ENCODE assay signal across 3 cellular contexts in the genomic region with DNA sequence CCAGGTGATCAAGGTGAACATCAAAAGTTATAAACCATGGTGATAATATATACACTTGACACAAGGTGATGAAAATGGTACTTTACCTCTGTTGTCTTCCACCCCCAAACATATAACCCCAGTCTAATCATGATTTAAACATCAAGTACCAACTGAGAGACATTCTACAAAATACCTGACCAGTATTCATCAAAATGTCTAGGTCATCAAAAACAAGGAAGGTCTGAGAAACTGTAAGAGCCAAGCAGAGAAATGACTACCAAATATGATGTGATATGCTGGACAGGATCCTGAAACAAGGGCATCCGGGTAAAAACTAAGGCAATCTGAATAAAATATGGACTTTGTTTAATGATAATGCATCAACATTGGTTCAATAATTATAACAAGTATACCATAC.
A peak's percentile ranks its signal among the peaks of the same experiment; 100 is the strongest.
TF ChIP-seq lines count a peak whose summit lies in the region.

No MANE protein-coding gene starts in this region.

TF ChIP-seq in HepG2, 621 proteins besides CTCF, POLR2A, EP300 and RAD21:
- TF ChIP-seq, protein P1, sequence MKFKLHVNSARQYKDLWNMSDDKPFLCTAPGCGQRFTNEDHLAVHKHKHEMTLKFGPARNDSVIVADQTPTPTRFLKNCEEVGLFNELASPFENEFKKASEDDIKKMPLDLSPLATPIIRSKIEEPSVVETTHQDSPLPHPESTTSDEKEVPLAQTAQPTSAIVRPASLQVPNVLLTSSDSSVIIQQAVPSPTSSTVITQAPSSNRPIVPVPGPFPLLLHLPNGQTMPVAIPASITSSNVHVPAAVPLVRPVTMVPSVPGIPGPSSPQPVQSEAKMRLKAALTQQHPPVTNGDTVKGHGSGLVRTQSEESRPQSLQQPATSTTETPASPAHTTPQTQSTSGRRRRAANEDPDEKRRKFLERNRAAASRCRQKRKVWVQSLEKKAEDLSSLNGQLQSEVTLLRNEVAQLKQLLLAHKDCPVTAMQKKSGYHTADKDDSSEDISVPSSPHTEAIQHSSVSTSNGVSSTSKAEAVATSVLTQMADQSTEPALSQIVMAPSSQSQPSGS (CRISPR knock-in tag; IDR thresholded peaks at IDR 0.05), result no peak
- TF ChIP-seq MAFF (IDR thresholded peaks at IDR 0.05; ENCODE audit: low read depth, low read length), result peak; percentile 85
- TF ChIP-seq MAFK (conservative IDR thresholded peaks at IDR 0.05 in 1 of 2, IDR thresholded peaks at IDR 0.05 in 1 of 2; ENCODE audit: low read length in 2 of 2), result peak; percentile 84 to 89
TF ChIP-seq in HepG2: peak in this region for 2.

TF ChIP-seq in K562, 482 proteins besides CTCF, POLR2A, EP300 and RAD21:
- no peak for TF ChIP-seq ZBTB11 (CRISPR knock-in tag; IDR thresholded peaks at IDR 0.05)
- 0 out of 2 replicates have a peak, but pooled peaks have one; percentile 13 for TF ChIP-seq MAFG (tag; conservative IDR thresholded peaks at IDR 0.05)
- no peak for TF ChIP-seq ESRRA (IDR thresholded peaks at IDR 0.05; ENCODE audit: borderline replicate concordance, low read depth)
- TF ChIP-seq CREM (IDR thresholded peaks at IDR 0.05; ENCODE audit: low read depth), result no peak
- peak; percentile 35; the same call in 1 of the 2 replicates for TF ChIP-seq MAFK (IDR thresholded peaks at IDR 0.05; ENCODE audit: low read length)
- no peak for TF ChIP-seq NEUROD1 (IDR thresholded peaks at IDR 0.05; ENCODE audit: borderline replicate concordance, low read depth, low read length, partially characterized antibody)
- no peak for TF ChIP-seq HMG20A (CRISPR knock-in tag; conservative IDR thresholded peaks at IDR 0.05)
- TF ChIP-seq IRF1 (CRISPR knock-in tag; IDR thresholded peaks at IDR 0.05; ENCODE audit: borderline replicate concordance), result no peak
- TF ChIP-seq MCM7 (IDR thresholded peaks at IDR 0.05), result no peak
- TF ChIP-seq MCM5 (IDR thresholded peaks at IDR 0.05; ENCODE audit: low read depth), result no peak
- TF ChIP-seq JUN (IDR thresholded peaks at IDR 0.05; ENCODE audit: borderline replicate concordance, low read depth, low read length), result no peak
- no peak for TF ChIP-seq JUN (CRISPR knock-in tag; IDR thresholded peaks at IDR 0.05; ENCODE audit: borderline replicate concordance)
- peak; percentile 53 for TF ChIP-seq C11orf30 (IDR thresholded peaks at IDR 0.05; ENCODE audit: low read depth)
- no peak for TF ChIP-seq LEF1 (IDR thresholded peaks at IDR 0.05)
- TF ChIP-seq ZNF444 (CRISPR knock-in tag; IDR thresholded peaks at IDR 0.05), result no peak
- TF ChIP-seq RFX7 (CRISPR knock-in tag; IDR thresholded peaks at IDR 0.05), result no peak
- peak; percentile 84 for TF ChIP-seq ZNF316 (IDR thresholded peaks at IDR 0.05)
- no peak for TF ChIP-seq ZNF79 (CRISPR knock-in tag; IDR thresholded peaks at IDR 0.05; ENCODE audit: low read depth)

TF ChIP-seq in SK-N-SH treated with all-trans-retinoic acid at 6 μM for 48 hours, 23 proteins besides CTCF, POLR2A, EP300 and RAD21:
- TF ChIP-seq POU6F1 (CRISPR knock-in tag; IDR thresholded peaks at IDR 0.05; ENCODE audit: borderline replicate concordance, low read depth), result no peak
TF ChIP-seq in SK-N-SH treated with all-trans-retinoic acid at 6 μM for 48 hours: peak in this region for 0.
